ENCODE assay signal across 25 cellular contexts in genomic region chr17:77660524-77660923, GRCh38.
"Had no signal": no experiment of that assay in that cellular context is flagged by ENCODE, and none has a peak within 500 bp of the region (broad histone marks: within the 10 kb centered on the region; RNA-seq: fewer than 3 reads in every experiment).

No MANE protein-coding gene starts in this region.

- H3K27me3 ChIP-seq: colonic mucosa had no signal

- H3K4me1 Mint-ChIP-seq: endodermal cell had no signal

- H3K4me3 ChIP-seq: colonic mucosa, coronary artery, dorsolateral prefrontal cortex, esophagus muscularis mucosa, esophagus squamous epithelium, gastrocnemius medialis, gastroesophageal sphincter, heart left ventricle, heart right ventricle had no signal

- H3K27ac Mint-ChIP-seq: dendritic cell treated with granulocyte-macrophage colony-stimulating factor and Interleukin-4, amounts not matched to agents 40 ng/mL and 50 ng/mL, for 4 days; effector memory CD8-positive, alpha-beta T cell; endodermal cell had no signal

- DNase-seq: colonic mucosa; cortex of kidney; dermis blood vessel endothelial cell; dorsolateral prefrontal cortex; effector CD4-positive, alpha-beta T cell; effector CD8-positive, alpha-beta T cell; effector memory CD4-positive, alpha-beta T cell; effector memory CD8-positive, alpha-beta T cell; endodermal cell; erythroblast; esophagus squamous epithelium; foreskin fibroblast; foreskin keratinocyte; foreskin melanocyte; gastrocnemius medialis; glutamatergic neuron; head of caudate nucleus; heart left ventricle; heart right ventricle had no signal

- H3K36me3 ChIP-seq: colonic mucosa, esophagus muscularis mucosa, esophagus squamous epithelium, gastrocnemius medialis, gastroesophageal sphincter, heart left ventricle, heart right ventricle had no signal

- H3K4me3 Mint-ChIP-seq: dendritic cell treated with granulocyte-macrophage colony-stimulating factor and Interleukin-4, amounts not matched to agents 40 ng/mL and 50 ng/mL, for 4 days; effector memory CD8-positive, alpha-beta T cell; endodermal cell had no signal

- H3K9me3 ChIP-seq: colonic mucosa, gastrocnemius medialis had no signal

- H3K27ac ChIP-seq: colonic mucosa, coronary artery, dorsolateral prefrontal cortex, epithelial cell of prostate, esophagus muscularis mucosa, esophagus squamous epithelium, foreskin keratinocyte, gastrocnemius medialis, gastroesophageal sphincter, heart left ventricle, heart right ventricle had no signal

- ATAC-seq: effector memory CD8-positive, alpha-beta T cell; esophagus mucosa; foreskin keratinocyte; gastrocnemius medialis; gastroesophageal sphincter; heart left ventricle; heart right ventricle had no signal
